ENCODE assay signal across 11 cellular contexts in genomic region chr3:178540184-178540583, GRCh38. TPM values are rescaled to one million over a fixed set of nuclear protein-coding genes. Genes with fewer than 3 reads are reported as not detected.
"Had no signal": no experiment of that assay in that cellular context is flagged by ENCODE, and none has a peak within 500 bp of the region (broad histone marks: within the 10 kb centered on the region; RNA-seq: fewer than 3 reads in every experiment).

No MANE protein-coding gene starts in this region.

- H3K27ac Mint-ChIP-seq: IgD-negative memory B cell had no signal

- H3K4me2 ChIP-seq: KMS-11 had no signal

- H3K9ac ChIP-seq: KMS-11 had no signal

- H3K4me3 Mint-ChIP-seq: IgD-negative memory B cell had no signal

- H3K27ac ChIP-seq: HL-60, KMS-11 had no signal

- DNase-seq: GOT3, H7, HCEC 1CT, Karpas-422, KBM-7 had no signal

- FAIRE-seq: HepG2 had no signal

- H3K36me3 Mint-ChIP-seq: IgD-negative memory B cell had no signal

- ATAC-seq: HepG2 had no signal

RNA-seq across cellular contexts. Expression of gene KCNMB2, which starts 3.9 kb away (rescaled TPM):
- total RNA-seq: H4, H7, HepG2, HT1080 had no signal
- polyA plus RNA-seq: HepG2, IgD-negative memory B cell had no signal
